Comparison of ENCODE assay signal across 8 cellular contexts in the genomic region with DNA sequence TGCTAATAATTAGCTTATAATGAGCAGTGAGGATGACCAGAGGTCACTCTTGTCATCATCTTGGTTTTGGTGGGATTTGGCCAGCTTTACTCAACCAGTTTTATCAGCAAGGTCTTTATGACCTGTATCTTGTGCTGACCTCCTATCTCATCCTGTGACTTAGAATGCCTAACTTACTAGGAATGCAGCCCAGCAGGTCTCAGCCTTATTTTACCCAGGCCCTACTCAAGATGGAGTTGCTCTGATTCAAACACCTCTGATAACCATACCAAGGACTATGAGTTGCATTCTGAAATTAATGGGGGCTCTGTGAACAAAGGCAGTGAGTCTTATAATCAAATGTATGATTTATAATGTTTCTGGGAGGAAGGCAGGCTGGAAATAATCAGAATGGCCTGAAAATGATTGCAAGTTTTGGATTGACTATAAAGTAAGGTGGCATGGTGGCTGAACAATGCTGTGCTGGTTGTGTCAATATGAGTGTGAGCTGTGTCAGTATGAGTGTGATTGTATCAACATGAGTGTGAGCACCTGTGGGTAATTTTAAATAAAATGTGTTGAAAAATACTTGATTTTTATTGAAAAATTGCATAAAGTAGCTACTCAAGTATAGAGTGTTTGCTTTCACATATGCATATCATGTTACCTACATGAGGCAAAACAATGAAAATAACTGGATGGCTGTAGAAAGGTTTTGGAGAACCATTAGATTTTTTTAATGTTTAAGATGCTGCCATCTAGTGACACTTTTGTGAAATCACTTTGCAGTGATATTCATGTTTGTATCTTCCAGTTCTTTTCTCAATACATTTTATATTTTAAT.
DNase-seq lines count a peak whose midpoint lies in the region; ATAC-seq and TF ChIP-seq lines count a peak whose summit lies in the region.

No MANE protein-coding gene starts in this region.

- H2AFZ ChIP-seq in DND-41 (ENCODE audit: low read depth, low read length) (no peak overlapping the region), SU-DHL-6 (ENCODE audit: low read depth, low read length, severe bottlenecking) (no peak overlapping the region)

- H3K9me3 Mint-ChIP-seq in glutamatergic neuron (ENCODE audit: unreplicated experiment): no peaks in the 10 kb centered on the region

- H3K9ac ChIP-seq in DND-41 (ENCODE audit: low read depth, low read length): no peak overlapping the region
- no peak overlapping the region for H3K9ac ChIP-seq in SU-DHL-6 (ENCODE audit: low read length)

- no peak for TF ChIP-seq EP300 in upper lobe of left lung (IDR thresholded peaks at IDR 0.05)

- H3F3A ChIP-seq in SU-DHL-6 (ENCODE audit: insufficient read depth): peaks cover 13% of the 10 kb centered on the region

- ATAC-seq in DND-41 (ENCODE audit: insufficient read depth, low read depth): no peak
- peak; percentile 48 for ATAC-seq in GM19455 (IDR thresholded peaks at IDR 0.05; ENCODE audit: unreplicated experiment)
- ATAC-seq in upper lobe of left lung (ENCODE audit: low FRiP score in 2 of 2): no peak
- no peak for ATAC-seq in HG02588 (IDR thresholded peaks at IDR 0.05; ENCODE audit: unreplicated experiment)

- peaks cover 17% of the 10 kb centered on the region for H3K27me3 ChIP-seq in DND-41 (ENCODE audit: insufficient read depth, low read length, poor library complexity)
- no peaks in the 10 kb centered on the region for H3K27me3 ChIP-seq in SU-DHL-6 (ENCODE audit: low read length)
- H3K27me3 ChIP-seq in upper lobe of left lung: no peaks in the 10 kb centered on the region

- no peak overlapping the region for H3K27ac ChIP-seq in DND-41 (ENCODE audit: low read length)
- peak overlapping the region; percentile 69; the same call in 1 of the 2 replicates for H3K27ac ChIP-seq in SU-DHL-6 (ENCODE audit: low read depth, low read length)
- no peak overlapping the region for H3K27ac ChIP-seq in upper lobe of left lung

- no peaks in the 10 kb centered on the region for H3K4me1 ChIP-seq in DND-41 (ENCODE audit: insufficient read depth, low read length)
- H3K4me1 ChIP-seq in upper lobe of left lung: no peaks in the 10 kb centered on the region

- H3K79me2 ChIP-seq in DND-41 (ENCODE audit: insufficient read depth, low read length): no peaks in the 10 kb centered on the region
- H3K79me2 ChIP-seq in SU-DHL-6 (ENCODE audit: insufficient read depth, low read length): no peaks in the 10 kb centered on the region

- TF ChIP-seq CTCF in DND-41 (IDR thresholded peaks at IDR 0.05; ENCODE audit: borderline replicate concordance, extremely low read depth, low read length, poor library complexity, severe bottlenecking): peak; percentile 66
- TF ChIP-seq CTCF in SU-DHL-6 (IDR thresholded peaks at IDR 0.05; ENCODE audit: insufficient read depth, low read length, poor library complexity, severe bottlenecking): peak; percentile 51
- peak; percentile 66 for TF ChIP-seq CTCF in glutamatergic neuron (IDR thresholded peaks at IDR 0.05; ENCODE audit: partially characterized antibody, unreplicated experiment)
- TF ChIP-seq CTCF in upper lobe of left lung (IDR thresholded peaks at IDR 0.05): peak in 5 of 6 experiments; percentile 24 to 44 (median 40)

- no peak overlapping the region for H3K4me3 Mint-ChIP-seq in glutamatergic neuron (ENCODE audit: unreplicated experiment)

- no peaks in the 10 kb centered on the region for H3K9me2 ChIP-seq in SU-DHL-6 (replicated peaks; ENCODE audit: insufficient read depth, low read length)

- H3K27ac Mint-ChIP-seq in glutamatergic neuron (ENCODE audit: unreplicated experiment): no peak overlapping the region

- no peaks in the 10 kb centered on the region for H3K4me1 Mint-ChIP-seq in glutamatergic neuron (ENCODE audit: low read depth, unreplicated experiment)

- no peak for TF ChIP-seq POLR2A in upper lobe of left lung (IDR thresholded peaks at IDR 0.05)

- in situ Hi-C loops in KBM-7 (cut with MboI; ENCODE audit: low pct_unique_long_range_greater_than_20kb, low sequenced_read_pairs): loop anchor here (25.0 kb wide), 1 partner anchor 293 kb away; no protein-coding TSS in a partner anchor

- H4K20me1 ChIP-seq in DND-41 (ENCODE audit: insufficient read depth, low read length): no peaks in the 10 kb centered on the region
- no peaks in the 10 kb centered on the region for H4K20me1 ChIP-seq in SU-DHL-6 (ENCODE audit: low read depth, low read length)

- DNase-seq in DND-41 (no peak), KBM-7 (peak; percentile 65), glutamatergic neuron (no peak), upper lobe of left lung (no peak)
- DNase-seq in activated effector memory CD4-positive, alpha-beta T cell treated with anti-CD3 and anti-CD28 coated beads, Interleukin-2, amount 50 U/mL, for 16 hours: no peak

- H3K36me3 Mint-ChIP-seq in glutamatergic neuron (ENCODE audit: unreplicated experiment): no peaks in the 10 kb centered on the region

- H3K4me3 ChIP-seq in DND-41 (ENCODE audit: low read depth in 1 of 2, low read length in 2 of 2): no peak overlapping the region
- H3K4me3 ChIP-seq in SU-DHL-6 (ENCODE audit: insufficient read depth, low read length, poor library complexity, severe bottlenecking): no peak overlapping the region
- H3K4me3 ChIP-seq in upper lobe of left lung: no peak overlapping the region

- H3K36me3 ChIP-seq in DND-41 (ENCODE audit: insufficient read depth, low read length) (no peaks in the 10 kb centered on the region), SU-DHL-6 (ENCODE audit: low read length) (no peaks in the 10 kb centered on the region), upper lobe of left lung (no peaks in the 10 kb centered on the region)

- H3K9me3 ChIP-seq in DND-41 (ENCODE audit: insufficient read depth, low read length, severe bottlenecking): no peaks in the 10 kb centered on the region
- H3K9me3 ChIP-seq in SU-DHL-6 (ENCODE audit: insufficient read depth, low read length): no peaks in the 10 kb centered on the region
- no peaks in the 10 kb centered on the region for H3K9me3 ChIP-seq in upper lobe of left lung

- no peaks in the 10 kb centered on the region for H3K27me3 Mint-ChIP-seq in glutamatergic neuron (ENCODE audit: unreplicated experiment)

- H3K4me2 ChIP-seq in DND-41 (ENCODE audit: insufficient read depth, low read length): no peak overlapping the region
- H3K4me2 ChIP-seq in SU-DHL-6 (ENCODE audit: low read depth, low read length, poor library complexity, severe bottlenecking): peak overlapping the region; percentile 74
